Comparison of ENCODE assay signal across 1 cellular context in the genomic region with DNA sequence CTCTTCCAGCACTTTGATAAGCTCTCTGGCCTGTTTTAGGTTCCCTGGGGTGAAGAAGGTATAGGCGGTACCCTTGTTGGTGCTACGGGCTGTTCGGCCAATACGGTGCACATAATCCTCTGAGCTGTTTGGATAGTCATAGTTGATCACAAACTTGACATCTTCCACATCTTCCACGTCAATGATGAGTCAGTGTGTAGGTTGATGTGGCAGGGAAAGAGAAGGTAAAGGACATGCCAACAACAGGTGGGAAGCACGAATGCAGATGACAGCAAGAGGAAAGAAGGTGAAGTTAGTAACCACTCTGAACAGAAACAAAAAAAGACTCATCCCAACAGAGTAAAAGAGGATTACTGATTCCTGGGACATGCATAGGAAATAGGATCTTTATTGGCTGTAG.
TF ChIP-seq lines count a peak whose summit lies in the region.

No MANE protein-coding gene starts in this region.

TF ChIP-seq in HEK293T, 16 proteins besides CTCF, POLR2A, EP300 and RAD21:
- TF ChIP-seq, protein P1, sequence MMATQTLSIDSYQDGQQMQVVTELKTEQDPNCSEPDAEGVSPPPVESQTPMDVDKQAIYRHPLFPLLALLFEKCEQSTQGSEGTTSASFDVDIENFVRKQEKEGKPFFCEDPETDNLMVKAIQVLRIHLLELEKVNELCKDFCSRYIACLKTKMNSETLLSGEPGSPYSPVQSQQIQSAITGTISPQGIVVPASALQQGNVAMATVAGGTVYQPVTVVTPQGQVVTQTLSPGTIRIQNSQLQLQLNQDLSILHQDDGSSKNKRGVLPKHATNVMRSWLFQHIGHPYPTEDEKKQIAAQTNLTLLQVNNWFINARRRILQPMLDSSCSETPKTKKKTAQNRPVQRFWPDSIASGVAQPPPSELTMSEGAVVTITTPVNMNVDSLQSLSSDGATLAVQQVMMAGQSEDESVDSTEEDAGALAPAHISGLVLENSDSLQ (IDR thresholded peaks at IDR 0.05): no peak
- TF ChIP-seq TARDBP (IDR thresholded peaks at IDR 0.05) (no peak), SUZ12 (IDR thresholded peaks at IDR 0.05) (no peak), FOXM1 (IDR thresholded peaks at IDR 0.05; ENCODE audit: borderline replicate concordance) (no peak)
